Comparison of ENCODE assay signal across 18 cellular contexts in the genomic region with DNA sequence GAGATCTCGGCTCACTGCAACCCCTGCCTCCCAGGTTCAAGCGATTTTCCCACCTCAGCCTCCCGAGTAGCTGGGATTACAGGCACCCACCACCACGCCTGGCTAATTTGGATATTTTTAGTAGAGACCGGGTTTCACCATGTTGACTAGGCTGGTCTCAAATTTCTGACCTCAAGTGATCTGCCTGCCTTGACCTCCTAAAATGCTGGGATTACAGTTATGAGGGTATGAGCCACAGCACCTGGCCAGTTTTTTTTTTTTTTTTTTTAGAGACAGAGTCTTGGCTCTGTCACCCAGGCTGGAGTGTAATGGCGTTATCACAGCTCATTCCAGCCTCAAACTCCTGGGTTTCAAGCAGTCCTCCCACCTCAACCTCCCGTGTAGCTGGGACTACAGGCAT.
"Had no signal": no experiment of that assay in that cellular context is flagged by ENCODE, and none has a peak within 500 bp of the region (broad histone marks: within the 10 kb centered on the region; RNA-seq: fewer than 3 reads in every experiment).

No MANE protein-coding gene starts in this region.

- ATAC-seq: left colon; left lung; lower lobe of right lung; naive thymus-derived CD4-positive, alpha-beta T cell; natural killer cell treated with Interleukin-12 subunit alpha and Interleukin-12 subunit beta and Interleukin-15 and Interleukin-18, amount 100 ng/mL, for 72 hours; right lobe of liver; stimulated activated memory B cell treated with anti-CD40 and anti-IgM and Interleukin-4, amounts not matched to agents 10 μg/mL and 1 μg/mL and 100 μg/mL, for 72 hours; stimulated activated naive CD8-positive, alpha-beta T cell treated with anti-CD3 and anti-CD28 coated beads, Interleukin-15, amount 100 ng/mL, for 72 hours had no signal

- DNase-seq: kidney glomerular epithelial cell; left colon; left lung; mammary epithelial cell; mesenchymal stem cell; naive thymus-derived CD4-positive, alpha-beta T cell; ovary; stimulated activated CD4-positive, alpha-beta T cell treated with anti-CD3 and anti-CD28 coated beads, Interleukin-1b, Interleukin-23, amount 100 ng/mL, for 48 hours; stimulated activated CD4-positive, alpha-beta T cell treated with anti-CD3 and anti-CD28 coated beads, Interleukin-2, amount 100 ng/mL, for 48 hours; stimulated activated CD4-positive, alpha-beta T cell treated with anti-CD3 and anti-CD28 coated beads, Interleukin-4, amount 100 ng/mL, for 4 hours; stimulated activated CD8-positive, alpha-beta memory T cell treated with anti-CD3 and anti-CD28 coated beads, Interleukin-4, amount 100 ng/mL, for 48 hours; stimulated activated naive CD4-positive, alpha-beta T cell treated with Interleukin-2 at 50 U/mL for 16 hours; stimulated activated naive CD8-positive, alpha-beta T cell treated with anti-CD3 and anti-CD28 coated beads, Interleukin-15, amount 100 ng/mL, for 72 hours; substantia nigra had no signal
